9 cellular contexts compared by ENCODE assay signal in genomic region chr17:73342549-73343167, GRCh38. TPM values are rescaled to one million over a fixed set of nuclear protein-coding genes. Genes with fewer than 3 reads are reported as not detected.
DNase-seq lines count a peak whose midpoint lies in the region; FAIRE-seq and TF ChIP-seq lines count a peak whose summit lies in the region.
"Had no signal": no experiment of that assay in that cellular context is flagged by ENCODE, and none has a peak within 500 bp of the region (broad histone marks: within the 10 kb centered on the region; RNA-seq: fewer than 3 reads in every experiment).

No MANE protein-coding gene starts in this region.

- TF ChIP-seq CTCF in ascending aorta (IDR thresholded peaks at IDR 0.05) (peak in 1 of 3 experiments; percentile 28), keratinocyte (optimal IDR thresholded peaks at IDR 0.05 in 1 of 3, IDR thresholded peaks at IDR 0.05 in 1 of 3, conservative IDR thresholded peaks at IDR 0.05 in 1 of 3; ENCODE audit: extremely low read depth in 1 of 3, insufficient read depth in 2 of 3, low read length in 3 of 3) (peak; percentile 4 to 17 (median 6)), tibial nerve (IDR thresholded peaks at IDR 0.05) (no peak), lower leg skin (IDR thresholded peaks at IDR 0.05) (no peak)

- H3K36me3 ChIP-seq in ascending aorta = no peaks in the 10 kb centered on the region
- no peaks in the 10 kb centered on the region for H3K36me3 ChIP-seq in keratinocyte (ENCODE audit: control insufficient read depth in 2 of 2, extremely low read depth in 1 of 2, insufficient read depth in 2 of 2, low read length in 2 of 2)
- no peaks in the 10 kb centered on the region for H3K36me3 ChIP-seq in tibial nerve
- H3K36me3 ChIP-seq: HAP-1 had no signal

- intact Hi-C loops in ascending aorta (cut with DNase I) (loop anchor here (1.0 to 5.0 kb wide), 2 partner anchors 30 to 50 kb away; partner anchors contain the start of gene CDC42EP4), lower leg skin (cut with DNase I; ENCODE audit: low total_unique reads) (no loop called here)

- WGBS in tibial nerve, 2 donors = 17 to 24% methylated on average over 7 of the region's 7 CpGs
- 40 to 58% methylated on average over 7 of the region's 7 CpGs for WGBS in lower leg skin, 2 donors

- TF ChIP-seq EP300 in tibial nerve (IDR thresholded peaks at IDR 0.05) = no peak

- dilution Hi-C loops in keratinocyte (cut with MboI; ENCODE audit: extremely low pct_ligation_motif_present, low sequenced_read_pairs) = no loop called here

- no peaks in the 10 kb centered on the region for H4K20me1 ChIP-seq in keratinocyte (ENCODE audit: control insufficient read depth, extremely low read depth, insufficient read depth, low read length)

- H3K9me3 ChIP-seq in ascending aorta (no peaks in the 10 kb centered on the region), keratinocyte (ENCODE audit: control insufficient read depth, low read depth, low read length) (no peaks in the 10 kb centered on the region), tibial nerve (no peaks in the 10 kb centered on the region)
- H3K9me3 ChIP-seq: HAP-1 had no signal

- H3K4me3 ChIP-seq in ascending aorta (peak overlapping the region; percentile 35 to 48), keratinocyte (ENCODE audit: control insufficient read depth in 2 of 3, extremely low read depth in 1 of 3, insufficient read depth in 2 of 3, low read depth in 1 of 3, low read length in 3 of 3) (no peak overlapping the region), tibial nerve (peak overlapping the region in 2 of 4 donors; percentile 13 to 24), lower leg skin (ENCODE audit: low read depth, poor library complexity, severe bottlenecking) (no peak overlapping the region)
- H3K4me3 ChIP-seq: HAP-1 had no signal

- TF ChIP-seq POLR2A in tibial nerve (IDR thresholded peaks at IDR 0.05) (no peak), lower leg skin (IDR thresholded peaks at IDR 0.05) (no peak)

- peak overlapping the region; percentile 16 for H3K4me2 ChIP-seq in keratinocyte (ENCODE audit: control insufficient read depth, extremely low read depth, insufficient read depth, low read depth, low read length)

- H3K4me1 ChIP-seq in ascending aorta (peaks cover 3 to 36% of the 10 kb centered on the region in 2 donors), keratinocyte (ENCODE audit: control insufficient read depth, extremely low read depth, insufficient read depth, low read length) (peaks cover 30% of the 10 kb centered on the region), tibial nerve (peaks cover 0 to 76% (median 56%) of the 10 kb centered on the region in 4 donors)

- peak overlapping the region; percentile 28 for H3K9ac ChIP-seq in keratinocyte (ENCODE audit: control insufficient read depth, extremely low read depth, insufficient read depth, low read length)

- DNase-seq in NCI-H1436 treated with DMSO at 0.1 percent for 48 hours (lab: John Stamatoyannopoulos, UW) (peak; percentile 31), NCI-H1436 (lab: John Stamatoyannopoulos, UW) (no peak), ascending aorta (ENCODE audit: low spot score in 2 of 2) (no peak), keratinocyte (ENCODE audit: low read depth, low spot score) (no peak), tibial nerve (ENCODE audit: low spot score in 2 of 2) (no peak), lower leg skin (ENCODE audit: low spot score in 2 of 2) (no peak), T-helper 2 cell (no peak), Ammon's horn (ENCODE audit: low spot score) (no peak)

- FAIRE-seq in keratinocyte (lab: Jason Lieb, UNC) = no peak

- H2AFZ ChIP-seq in keratinocyte (ENCODE audit: control insufficient read depth, low read length) = no peak overlapping the region

- H3K9me1 ChIP-seq in keratinocyte (ENCODE audit: control insufficient read depth, extremely low read depth, insufficient read depth, low read length) = no peaks in the 10 kb centered on the region

- H3K27me3 ChIP-seq in ascending aorta (no peaks in the 10 kb centered on the region), keratinocyte (ENCODE audit: control insufficient read depth, extremely low read depth, insufficient read depth, low read length) (no peaks in the 10 kb centered on the region), tibial nerve (no peaks in the 10 kb centered on the region)

- H3K27ac ChIP-seq in ascending aorta (peak overlapping the region; percentile 78 to 83), keratinocyte (ENCODE audit: control insufficient read depth, insufficient read depth, low read length) (no peak overlapping the region), tibial nerve (peak overlapping the region; percentile 56 to 93 (median 80))

- H3K79me2 ChIP-seq in keratinocyte (ENCODE audit: control insufficient read depth, insufficient read depth, low read length) = no peaks in the 10 kb centered on the region

RNA-seq across cellular contexts. Expression of gene CDC42EP4, which starts 30.9 kb away (rescaled TPM):
- total RNA-seq in ascending aorta (104 TPM), tibial nerve (100 to 1,000 TPM in 3 of 4 donors, 10 to 100 TPM in 1; 93.3 to 121 (median 117) TPM), lower leg skin (10 to 100 TPM; 33.0 to 94.6 (median 69.7) TPM)
- polyA plus RNA-seq in keratinocyte = 5.9 to 11.1 TPM (median 9.4 TPM) in 3 replicates
- 4.1 TPM for polyA plus RNA-seq in keratinocyte (2011; ENCODE audit: low read depth)
- 7.5 and 10.9 TPM in 2 replicates for polyA plus RNA-seq in keratinocyte (2011; cell fraction: cytosol; rRNA removed)
- 7.4 and 11.1 TPM in 2 replicates for polyA plus RNA-seq in keratinocyte (2011; cell fraction: nucleus; rRNA removed)
- polyA plus RNA-seq in keratinocyte (2012; ENCODE audit: low replicate concordance) = 9.2 and 14.3 TPM in 2 replicates
- polyA minus RNA-seq in keratinocyte = 10.7 to 18.2 TPM (median 13.7 TPM) in 3 replicates
- 16.1 TPM for polyA minus RNA-seq in keratinocyte (2011; cell fraction: cytosol; rRNA and poly(A)+ RNA removed)
- 14.0 and 17.1 TPM in 2 replicates for polyA minus RNA-seq in keratinocyte (2011; cell fraction: nucleus; rRNA and poly(A)+ RNA removed)

Comparison
In these comparisons a context has a peak if more than half of its experiments do, and no peak if none do; other contexts are left out.
1. H3K4me3 ChIP-seq: peak in ascending aorta (2 of 2); none in keratinocyte (0 of 3) and lower leg skin (single experiment).
2. CTCF ChIP-seq: peak in keratinocyte (3 of 3); none in tibial nerve (0 of 5) and lower leg skin (0 of 3).